Comparison of ENCODE assay signal across 13 cellular contexts in genomic region chr15:72179950-72180581, GRCh38. TPM values are rescaled to one million over a fixed set of nuclear protein-coding genes. Genes with fewer than 3 reads are reported as not detected.
DNase-seq lines count a peak whose midpoint lies in the region; ATAC-seq and TF ChIP-seq lines count a peak whose summit lies in the region.
"Had no signal": no experiment of that assay in that cellular context is flagged by ENCODE, and none has a peak within 500 bp of the region (broad histone marks: within the 10 kb centered on the region; RNA-seq: fewer than 3 reads in every experiment).

No MANE protein-coding gene starts in this region.

- H3K9me3 ChIP-seq in heart right ventricle = no peaks in the 10 kb centered on the region
- H3K9me3 ChIP-seq in right atrium auricular region = no peaks in the 10 kb centered on the region
- no peaks in the 10 kb centered on the region for H3K9me3 ChIP-seq in mesodermal cell (ENCODE audit: control insufficient read depth, low read length)
- no peaks in the 10 kb centered on the region for H3K9me3 ChIP-seq in thyroid gland

- H3K36me3 ChIP-seq in heart right ventricle = no peaks in the 10 kb centered on the region
- H3K36me3 ChIP-seq in right atrium auricular region = no peaks in the 10 kb centered on the region
- H3K36me3 ChIP-seq in mesodermal cell (ENCODE audit: control insufficient read depth, insufficient read depth, low read length) = no peaks in the 10 kb centered on the region
- H3K36me3 ChIP-seq in thyroid gland = no peaks in the 10 kb centered on the region

- TF ChIP-seq CTCF in heart right ventricle (IDR thresholded peaks at IDR 0.05) (peak in 1 of 9 donors; percentile 13), right atrium auricular region (IDR thresholded peaks at IDR 0.05) (no peak), endothelial cell (IDR thresholded peaks at IDR 0.05; ENCODE audit: unreplicated experiment) (no peak), thyroid gland (IDR thresholded peaks at IDR 0.05) (no peak)

- DNase-seq in heart right ventricle = peak in 1 of 2 donors; percentile 55
- no peak for DNase-seq in right atrium auricular region (ENCODE audit: low spot score)
- peak; percentile 65 for DNase-seq in endothelial cell (ENCODE audit: low spot score)
- DNase-seq in thyroid gland = peak; percentile 44 to 48
- DNase-seq in activated naive CD8-positive, alpha-beta T cell treated with anti-CD3 and anti-CD28 coated beads, Interleukin-2, amount 50 U/mL, for 24 hours = no peak
- DNase-seq: activated naive CD8-positive, alpha-beta T cell treated with anti-CD3 and anti-CD28 coated beads, Interleukin-2, amount 10 ng/mL, durations not matched to agents 7 days and 5 days; effector CD8-positive, alpha-beta T cell; MM.1S; NCI-H345 had no signal

- H3K4me3 Mint-ChIP-seq in endothelial cell (ENCODE audit: unreplicated experiment) = no peak overlapping the region
- H3K4me3 Mint-ChIP-seq in activated naive CD8-positive, alpha-beta T cell treated with anti-CD3 and anti-CD28 coated beads, Interleukin-2, amount 50 U/mL, for 24 hours = no peak overlapping the region
- H3K4me3 Mint-ChIP-seq: activated naive CD8-positive, alpha-beta T cell treated with anti-CD3 and anti-CD28 coated beads, Interleukin-2, amount 10 ng/mL, durations not matched to agents 7 days and 5 days had no signal

- H3K27ac ChIP-seq in heart right ventricle (peak overlapping the region in 2 of 10 donors; percentile 10 to 50), right atrium auricular region (no peak overlapping the region), mesodermal cell (ENCODE audit: low read depth, low read length, severe bottlenecking) (peak overlapping the region; percentile 78), thyroid gland (peak overlapping the region; percentile 3 to 77 (median 74))

- H3K27me3 Mint-ChIP-seq in endothelial cell (ENCODE audit: unreplicated experiment) = peaks cover under 1% of the 10 kb centered on the region
- peaks cover 32% of the 10 kb centered on the region for H3K27me3 Mint-ChIP-seq in activated naive CD8-positive, alpha-beta T cell treated with anti-CD3 and anti-CD28 coated beads, Interleukin-2, amount 50 U/mL, for 24 hours

- H3K36me3 Mint-ChIP-seq in endothelial cell (ENCODE audit: low read depth, unreplicated experiment) = no peaks in the 10 kb centered on the region
- H3K36me3 Mint-ChIP-seq in activated naive CD8-positive, alpha-beta T cell treated with anti-CD3 and anti-CD28 coated beads, Interleukin-2, amount 50 U/mL, for 24 hours (ENCODE audit: low read depth) = no peaks in the 10 kb centered on the region
- H3K36me3 Mint-ChIP-seq: activated naive CD8-positive, alpha-beta T cell treated with anti-CD3 and anti-CD28 coated beads, Interleukin-2, amount 10 ng/mL, durations not matched to agents 7 days and 5 days had no signal

- intact Hi-C loops in heart right ventricle (cut with DNase I) (no loop called here), thyroid gland (cut with DNase I) (no loop called here)

- peaks cover 0 to 26% (median 22%) of the 10 kb centered on the region in 7 donors for H3K27me3 ChIP-seq in heart right ventricle
- H3K27me3 ChIP-seq in right atrium auricular region = no peaks in the 10 kb centered on the region
- no peaks in the 10 kb centered on the region for H3K27me3 ChIP-seq in thyroid gland

- H3K4me3 ChIP-seq in heart right ventricle (peak overlapping the region in 1 of 10 donors; percentile 4), right atrium auricular region (no peak overlapping the region), mesodermal cell (ENCODE audit: extremely low read depth, insufficient read depth, low read length, poor library complexity, severe bottlenecking) (no peak overlapping the region), thyroid gland (replicated peaks in 1 of 3) (no peak overlapping the region)

- WGBS in heart right ventricle, 2 donors = 48 to 54% methylated on average over 16 of the region's 16 CpGs
- WGBS in mesodermal cell (ENCODE audit: insufficient coverage in 2 of 2), 2 experiments = 81 to 87% methylated on average over 14 to 16 of the region's 16 CpGs
- 52 to 67% methylated on average over 11 to 12 of the region's 16 CpGs for WGBS in thyroid gland, 2 donors

- peaks cover 9% of the 10 kb centered on the region for H3K4me1 Mint-ChIP-seq in endothelial cell (ENCODE audit: unreplicated experiment)
- no peaks in the 10 kb centered on the region for H3K4me1 Mint-ChIP-seq in activated naive CD8-positive, alpha-beta T cell treated with anti-CD3 and anti-CD28 coated beads, Interleukin-2, amount 50 U/mL, for 24 hours
- H3K4me1 Mint-ChIP-seq: activated naive CD8-positive, alpha-beta T cell treated with anti-CD3 and anti-CD28 coated beads, Interleukin-2, amount 10 ng/mL, durations not matched to agents 7 days and 5 days had no signal

- peak overlapping the region; percentile 89 for H3K27ac Mint-ChIP-seq in endothelial cell (ENCODE audit: unreplicated experiment)
- H3K27ac Mint-ChIP-seq in activated naive CD8-positive, alpha-beta T cell treated with anti-CD3 and anti-CD28 coated beads, Interleukin-2, amount 50 U/mL, for 24 hours = no peak overlapping the region
- H3K27ac Mint-ChIP-seq: activated naive CD8-positive, alpha-beta T cell treated with anti-CD3 and anti-CD28 coated beads, Interleukin-2, amount 10 ng/mL, durations not matched to agents 7 days and 5 days had no signal

- H3K4me1 ChIP-seq in heart right ventricle (peaks cover 3 to 29% (median 19%) of the 10 kb centered on the region in 9 donors), right atrium auricular region (peaks cover 0 to 25% of the 10 kb centered on the region in 2 donors), mesodermal cell (ENCODE audit: control insufficient read depth, insufficient read depth, low read length, poor library complexity, severe bottlenecking) (peaks cover 22% of the 10 kb centered on the region), thyroid gland (peaks cover 59 to 85% of the 10 kb centered on the region in 2 donors)

- TF ChIP-seq POLR2A in thyroid gland (IDR thresholded peaks at IDR 0.05) (no peak), GM18505 (IDR thresholded peaks at IDR 0.05; ENCODE audit: borderline replicate concordance, extremely low read depth, insufficient read depth, insufficient read length) (no peak)

- H3K9me3 Mint-ChIP-seq in endothelial cell (ENCODE audit: unreplicated experiment) = no peaks in the 10 kb centered on the region
- H3K9me3 Mint-ChIP-seq in activated naive CD8-positive, alpha-beta T cell treated with anti-CD3 and anti-CD28 coated beads, Interleukin-2, amount 50 U/mL, for 24 hours = no peaks in the 10 kb centered on the region
- H3K9me3 Mint-ChIP-seq: activated naive CD8-positive, alpha-beta T cell treated with anti-CD3 and anti-CD28 coated beads, Interleukin-2, amount 10 ng/mL, durations not matched to agents 7 days and 5 days had no signal

- ATAC-seq in heart right ventricle (peak in 7 of 8 donors; percentile 34 to 77 (median 66)), GM18505 (IDR thresholded peaks at IDR 0.05; ENCODE audit: unreplicated experiment) (no peak), GM21360 (IDR thresholded peaks at IDR 0.05; ENCODE audit: unreplicated experiment) (no peak)
- ATAC-seq in activated naive CD8-positive, alpha-beta T cell treated with anti-CD3 and anti-CD28 coated beads, Interleukin-2, amount 50 U/mL, for 24 hours = no peak

RNA-seq across cellular contexts. Expression of gene GRAMD2A, which starts 17.5 kb away (rescaled TPM):
- under 1 TPM in 1 of 10 donors, not detected in 9; 0.20 TPM for total RNA-seq in heart right ventricle
- under 1 TPM in 1 of 2 donors, not detected in 1; 0.06 TPM for polyA plus RNA-seq in heart right ventricle
- under 1 TPM in 1 of 2 donors, not detected in 1; 0.83 TPM for total RNA-seq in right atrium auricular region
- total RNA-seq in endothelial cell (ENCODE audit: unreplicated experiment) = 0.31 TPM
- polyA plus RNA-seq in mesodermal cell (2013, experiment 1 of 2) = not detected
- polyA plus RNA-seq in mesodermal cell (2013, experiment 2 of 2) = 0.66 TPM
- 10 to 100 TPM in 1 of 4 donors, 1 to 10 TPM in 3; 8.8 to 26.9 (median 9.0) TPM for total RNA-seq in thyroid gland
- total RNA-seq: activated CD8-positive, alpha-beta memory T cell treated with anti-CD3 and anti-CD28 coated beads for 36 hours; activated naive CD8-positive, alpha-beta T cell treated with anti-CD3 and anti-CD28 coated beads, Interleukin-2, amount 10 ng/mL, durations not matched to agents 7 days and 5 days had no signal

RNA-seq across cellular contexts. Expression of gene PKM, which starts 50.9 kb away (rescaled TPM):
- 1,000 to 10,000 TPM in 6 of 10 donors, 100 to 1,000 TPM in 4; 851 to 1,508 (median 1,153) TPM for total RNA-seq in heart right ventricle
- 100 to 1,000 TPM; 549 to 755 TPM for polyA plus RNA-seq in heart right ventricle
- 100 to 1,000 TPM; 538 to 934 TPM for total RNA-seq in right atrium auricular region
- 604 TPM for total RNA-seq in endothelial cell (ENCODE audit: unreplicated experiment)
- polyA plus RNA-seq in mesodermal cell (2013, experiment 1 of 2) = 1,291 TPM
- 1,080 TPM for polyA plus RNA-seq in mesodermal cell (2013, experiment 2 of 2)
- total RNA-seq in thyroid gland = 100 to 1,000 TPM; 270 to 587 (median 340) TPM

Comparison
In these comparisons a context has a peak if more than half of its experiments do, and no peak if none do; other contexts are left out.
1. ATAC-seq: peak in heart right ventricle (7 of 8); none in activated naive CD8-positive, alpha-beta T cell treated with anti-CD3 and anti-CD28 coated beads, Interleukin-2, amount 50 U/mL, for 24 hours (single experiment), GM18505 (single experiment) and GM21360 (single experiment).
2. DNase-seq: peak in endothelial cell (single experiment) and thyroid gland (2 of 2); none in right atrium auricular region (single experiment) and activated naive CD8-positive, alpha-beta T cell treated with anti-CD3 and anti-CD28 coated beads, Interleukin-2, amount 50 U/mL, for 24 hours (single experiment).
3. H3K27ac ChIP-seq: peak in mesodermal cell (single experiment) and thyroid gland (3 of 3); none in right atrium auricular region (0 of 2).